In the genomic region with DNA sequence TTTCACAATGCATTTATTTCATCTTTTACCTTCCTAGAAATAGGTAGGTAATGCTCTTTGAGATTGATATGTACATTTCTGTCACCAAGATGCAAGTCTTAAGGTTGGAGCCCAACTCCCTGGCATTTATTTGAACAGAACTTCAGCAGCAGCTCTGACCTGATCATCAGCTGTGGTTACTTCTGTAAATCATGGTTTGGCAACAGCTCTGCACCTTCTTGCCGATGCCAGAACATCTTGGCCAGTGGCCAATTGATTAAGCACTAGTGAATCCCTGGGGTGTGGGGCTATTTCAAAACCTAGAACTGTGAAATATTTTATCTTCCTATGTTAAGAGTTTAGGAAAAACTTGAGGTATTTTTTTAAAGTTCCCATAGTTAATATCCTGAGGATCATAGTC, we compare ENCODE assay signal across 12 cellular contexts.
DNase-seq lines count a peak whose midpoint lies in the region; ATAC-seq, FAIRE-seq and TF ChIP-seq lines count a peak whose summit lies in the region.
"Had no signal": no experiment of that assay in that cellular context is flagged by ENCODE, and none has a peak within 500 bp of the region (broad histone marks: within the 10 kb centered on the region; RNA-seq: fewer than 3 reads in every experiment).

No MANE protein-coding gene starts in this region.

- TF ChIP-seq EP300 in K562 (IDR thresholded peaks at IDR 0.05; ENCODE audit: low read length): no peak

- TF ChIP-seq CTCF in K562 (IDR thresholded peaks at IDR 0.05 in 2 of 3, conservative IDR thresholded peaks at IDR 0.05 in 1 of 3; ENCODE audit: insufficient read depth in 2 of 3, low read depth in 1 of 3, low read length in 3 of 3) (no peak), GM20000 (IDR thresholded peaks at IDR 0.05; ENCODE audit: extremely low read depth, missing control alignments) (no peak)

- H3K27ac ChIP-seq in K562 (ENCODE audit: extremely low read depth, low read depth, low read length): no peak overlapping the region

- ATAC-seq in GM21576 (IDR thresholded peaks at IDR 0.05; ENCODE audit: unreplicated experiment) (peak; percentile 28), K562 (no peak), HG02610 (IDR thresholded peaks at IDR 0.05; ENCODE audit: unreplicated experiment) (no peak)

- POLR2A ChIA-PET in K562 (lab: Yijun Ruan, JAX): no interaction called here

- no peaks in the 10 kb centered on the region for H4K20me1 ChIP-seq in K562 (replicated peaks; ENCODE audit: control insufficient read depth, insufficient read depth, low read length)

- no peaks in the 10 kb centered on the region for H3K27me3 ChIP-seq in K562 (ENCODE audit: control insufficient read depth in 2 of 2, insufficient read depth in 2 of 2, low read length in 2 of 2)

- no peaks in the 10 kb centered on the region for H3K36me3 ChIP-seq in K562 (ENCODE audit: control insufficient read depth, insufficient read depth, low read length)

- no peaks in the 10 kb centered on the region for H3K4me1 ChIP-seq in K562 (replicated peaks in 1 of 2; ENCODE audit: control insufficient read depth in 2 of 2, insufficient read depth in 2 of 2, low read length in 2 of 2)

- in situ Hi-C loops in K562 (cut with MboI) (no loop called here), KBM-7 (cut with MboI; ENCODE audit: low pct_unique_long_range_greater_than_20kb, low sequenced_read_pairs) (no loop called here)

- TF ChIP-seq RAD21 in K562 (CRISPR knock-in tag; conservative IDR thresholded peaks at IDR 0.05 in 1 of 2, IDR thresholded peaks at IDR 0.05 in 1 of 2): no peak

- no peak overlapping the region for H3K9ac ChIP-seq in K562 (ENCODE audit: insufficient read depth in 1 of 2, low read depth in 2 of 2, low read length in 2 of 2)

- no peak for FAIRE-seq in K562 (lab: Jason Lieb, UNC)

- intact Hi-C loops in K562 (cut with micrococcal nuclease): no loop called here

- peak; percentile 87 for DNase-seq in DMS 273 (lab: John Stamatoyannopoulos, UW; ENCODE audit: unreplicated experiment)
- DNase-seq in NCI-H1694 treated with DMSO at 0.1 percent for 48 hours (lab: John Stamatoyannopoulos, UW): peak; percentile 15
- no peak for DNase-seq in K562 (ENCODE audit: extremely low read depth in 1 of 4, low spot score in 3 of 4)
- no peak for DNase-seq in GM20000 (ENCODE audit: low spot score)
- DNase-seq in KBM-7: no peak
- no peak for DNase-seq in SIG-M5 treated with dmso at 0.1 percent for 504 hours (lab: John Stamatoyannopoulos, UW; ENCODE audit: unreplicated experiment)
- DNase-seq: activated CD4-positive, alpha-beta T cell treated with anti-CD3 and anti-CD28 coated beads, Interleukin-2, amount 10 ng/mL, durations not matched to agents 24 days and 14 days; CD4-positive, CD25-positive, alpha-beta regulatory T cell; MV-4-11; stimulated activated naive CD4-positive, alpha-beta T cell treated with Interleukin-2 at 50 U/mL for 16 hours had no signal

- H3K9me1 ChIP-seq in K562 (ENCODE audit: control insufficient read depth, insufficient read depth, low read length): no peaks in the 10 kb centered on the region

- no peak overlapping the region for H3K4me2 ChIP-seq in K562 (ENCODE audit: insufficient read depth, low read length)

- CTCF ChIA-PET in K562 (lab: Yijun Ruan, JAX; ENCODE audit: low intra/inter-chr PET ratio): no interaction called here

- H3K4me3 ChIP-seq in K562: no peak overlapping the region

- H2AFZ ChIP-seq in K562 (ENCODE audit: low read depth, low read length): no peak overlapping the region

- no peak for TF ChIP-seq POLR2A in K562 (conservative IDR thresholded peaks at IDR 0.05)

- no peaks in the 10 kb centered on the region for H3K9me3 ChIP-seq in K562 (replicated peaks; ENCODE audit: control insufficient read depth, insufficient read depth, low read depth, low read length)

- 0% methylated on average over 1 of the region's 1 CpG for WGBS in K562 (ENCODE audit: insufficient coverage, low coverage, missing lambda C conversion rate)

- BruUV-seq in K562 (replicated peaks; lab: Mats Ljungman, UMichigan): no TSS peak

- no peaks in the 10 kb centered on the region for H3K79me2 ChIP-seq in K562 (ENCODE audit: control insufficient read depth, insufficient read depth, low read length)

TF ChIP-seq in K562, 482 proteins besides CTCF, POLR2A, EP300 and RAD21:
- TF ChIP-seq TAF1 (IDR thresholded peaks at IDR 0.05; ENCODE audit: control insufficient read depth, extremely low read depth, insufficient read depth, low read length, severe bottlenecking) (no peak), STAG1 (CRISPR knock-in tag; IDR thresholded peaks at IDR 0.05; ENCODE audit: borderline replicate concordance) (no peak), NFIC (IDR thresholded peaks at IDR 0.05) (peak; percentile 31; the same call in 1 of the 2 replicates)

Comparison
In these comparisons a context has a peak if more than half of its experiments do, and no peak if none do; other contexts are left out.
1. DNase-seq: peak in DMS 273 (single experiment) and NCI-H1694 treated with DMSO at 0.1 percent for 48 hours (single experiment); none in K562 (0 of 4), GM20000 (single experiment), KBM-7 (single experiment) and SIG-M5 treated with dmso at 0.1 percent for 504 hours (single experiment).